12 cellular contexts compared by ENCODE assay signal in the genomic region with DNA sequence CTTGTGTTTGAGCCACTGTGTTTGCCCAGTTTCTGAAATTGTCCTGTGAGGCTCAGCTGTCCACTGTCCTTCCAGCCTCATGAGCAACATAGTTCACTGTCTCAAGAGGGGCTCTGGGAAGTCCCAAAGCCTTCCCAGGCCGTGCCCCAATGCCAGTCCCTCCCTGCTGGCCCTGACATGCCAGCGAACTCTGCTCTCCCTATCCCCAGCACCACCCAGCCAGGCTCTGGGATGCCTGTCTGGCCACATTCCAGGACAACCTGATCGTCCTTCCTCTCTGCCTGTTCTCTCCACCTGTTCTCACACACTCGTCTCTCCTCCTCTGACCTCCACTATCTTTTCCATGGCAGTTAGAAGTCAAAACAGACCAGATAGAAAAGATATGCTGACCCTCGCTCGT.
"Had no signal": no experiment of that assay in that cellular context is flagged by ENCODE, and none has a peak within 500 bp of the region (broad histone marks: within the 10 kb centered on the region; RNA-seq: fewer than 3 reads in every experiment).

No MANE protein-coding gene starts in this region.

- H3K27ac Mint-ChIP-seq: activated CD4-positive, alpha-beta T cell treated with anti-CD3 and anti-CD28 coated beads, Interleukin-2, amount 10 ng/mL, durations not matched to agents 7 days and 5 days; activated naive CD8-positive, alpha-beta T cell treated with anti-CD3 and anti-CD28 coated beads, Interleukin-2, amount 50 U/mL, for 24 hours; activated T-helper 1 cell treated with anti-CD3 and anti-CD28 coated beads, Interleukin-12 subunit alpha, Interleukin-12 subunit beta, Interleukin-2, Interleukin-4 antibody, amounts not matched to agents 30 ng/mL and 10 ng/mL and 1 ng/mL, durations not matched to agents 14 hours and 24 hours and 36 hours; stimulated activated memory B cell treated with anti-CD40 and anti-IgM and Interleukin-4, amounts not matched to agents 10 μg/mL and 1 μg/mL and 100 μg/mL, for 72 hours had no signal

- H3K36me3 Mint-ChIP-seq: stimulated activated memory B cell treated with anti-CD40 and anti-IgM and Interleukin-4, amounts not matched to agents 10 μg/mL and 1 μg/mL and 100 μg/mL, for 72 hours had no signal

- H3K27ac ChIP-seq: ascending aorta, uterus had no signal

- ATAC-seq: activated naive CD8-positive, alpha-beta T cell treated with anti-CD3 and anti-CD28 coated beads, Interleukin-2, amount 50 U/mL, for 24 hours; left ventricle myocardium superior; stimulated activated memory B cell treated with anti-CD40 and anti-IgM and Interleukin-4, amounts not matched to agents 10 μg/mL and 1 μg/mL and 100 μg/mL, for 72 hours had no signal

- H3K36me3 ChIP-seq: ascending aorta, uterus had no signal

- H3K27me3 ChIP-seq: ascending aorta, uterus had no signal

- H3K4me1 ChIP-seq: ascending aorta, uterus had no signal

- H3K9me3 Mint-ChIP-seq: stimulated activated memory B cell treated with anti-CD40 and anti-IgM and Interleukin-4, amounts not matched to agents 10 μg/mL and 1 μg/mL and 100 μg/mL, for 72 hours had no signal

- H3K27me3 Mint-ChIP-seq: activated CD4-positive, alpha-beta T cell treated with anti-CD3 and anti-CD28 coated beads, Interleukin-2, amount 10 ng/mL, durations not matched to agents 7 days and 5 days had no signal

- H3K4me3 ChIP-seq: ascending aorta, uterus had no signal

- H3K4me3 Mint-ChIP-seq: activated CD4-positive, alpha-beta T cell treated with anti-CD3 and anti-CD28 coated beads, Interleukin-2, amount 10 ng/mL, durations not matched to agents 7 days and 5 days; activated naive CD8-positive, alpha-beta T cell treated with anti-CD3 and anti-CD28 coated beads, Interleukin-2, amount 50 U/mL, for 24 hours; activated T-helper 1 cell treated with anti-CD3 and anti-CD28 coated beads, Interleukin-12 subunit alpha, Interleukin-12 subunit beta, Interleukin-2, Interleukin-4 antibody, amounts not matched to agents 30 ng/mL and 10 ng/mL and 1 ng/mL, durations not matched to agents 14 hours and 24 hours and 36 hours; stimulated activated memory B cell treated with anti-CD40 and anti-IgM and Interleukin-4, amounts not matched to agents 10 μg/mL and 1 μg/mL and 100 μg/mL, for 72 hours had no signal

- DNase-seq: activated CD4-positive, alpha-beta T cell treated with anti-CD3 and anti-CD28 coated beads, Interleukin-2, amount 10 ng/mL, durations not matched to agents 7 days and 5 days; activated CD4-positive, CD25-positive, alpha-beta regulatory T cell; activated CD8-positive, alpha-beta memory T cell treated with anti-CD3 and anti-CD28 coated beads for 24 hours; activated naive CD4-positive, alpha-beta T cell; activated naive CD8-positive, alpha-beta T cell treated with anti-CD3 and anti-CD28 coated beads, Interleukin-2, amount 50 U/mL, for 24 hours; erythroblast; left ventricle myocardium superior; mesenchymal stem cell; uterus had no signal

- H3K9me3 ChIP-seq: ascending aorta, uterus had no signal
